Comparison of ENCODE assay signal across 13 cellular contexts in the genomic region with DNA sequence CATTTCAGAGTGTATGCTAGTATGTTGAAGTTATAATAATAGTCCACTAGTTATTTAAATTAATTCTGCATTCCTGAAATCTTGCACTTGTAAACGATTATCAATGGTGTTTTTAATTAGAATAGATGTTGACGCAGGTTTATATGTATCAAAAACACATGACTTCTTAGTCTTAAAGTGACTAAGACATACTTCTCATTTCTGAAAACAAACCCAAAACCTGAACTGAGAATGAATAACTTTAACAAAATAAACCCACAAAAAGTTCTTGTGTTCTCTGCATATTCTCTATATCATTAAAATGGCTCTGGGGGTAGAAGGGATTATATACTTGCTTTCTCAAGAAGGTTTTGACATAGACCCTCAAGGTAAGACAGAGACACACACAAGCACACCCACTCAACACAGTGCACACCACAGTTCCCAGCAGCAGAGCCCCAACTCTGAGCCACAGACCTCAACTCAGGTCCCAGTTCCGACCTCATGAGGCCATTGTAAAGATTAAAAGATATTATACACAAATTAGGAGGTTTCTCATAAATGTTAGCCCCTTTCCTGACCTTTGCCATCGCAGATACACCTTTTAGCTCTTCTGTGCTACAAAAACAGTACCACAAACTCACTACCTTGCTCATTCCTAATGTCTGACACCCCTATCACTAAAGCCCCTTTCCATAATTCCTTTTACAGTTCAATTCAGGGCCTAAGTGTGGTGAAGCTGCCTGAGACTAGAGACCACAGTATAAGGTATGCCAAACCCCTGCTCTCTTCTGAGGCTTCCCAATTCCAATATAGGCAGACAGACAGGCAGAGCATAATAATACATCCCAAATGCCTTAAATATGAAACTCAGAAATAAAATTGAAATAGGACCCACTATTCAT.
DNase-seq lines count a peak whose midpoint lies in the region; ATAC-seq and TF ChIP-seq lines count a peak whose summit lies in the region.
"Had no signal": no experiment of that assay in that cellular context is flagged by ENCODE, and none has a peak within 500 bp of the region (broad histone marks: within the 10 kb centered on the region; RNA-seq: fewer than 3 reads in every experiment).

No MANE protein-coding gene starts in this region.

- no peaks in the 10 kb centered on the region for H4K20me1 ChIP-seq in Loucy (ENCODE audit: insufficient read depth, low read length, poor library complexity, severe bottlenecking)

- H3K9me2 ChIP-seq in Loucy (replicated peaks; ENCODE audit: low read depth, low read length) = no peaks in the 10 kb centered on the region

- H3K27ac Mint-ChIP-seq in nephron progenitor cell = peak overlapping the region; percentile 10
- H3K27ac Mint-ChIP-seq: activated CD4-positive, alpha-beta T cell treated with anti-CD3 and anti-CD28 coated beads, Interleukin-2, amount 10 ng/mL, durations not matched to agents 24 days and 14 days had no signal

- 84% methylated on average over 4 of the region's 4 CpGs for WGBS in suprapubic skin

- H3K27me3 ChIP-seq in Loucy (ENCODE audit: insufficient read depth, low read length, poor library complexity, severe bottlenecking) (no peaks in the 10 kb centered on the region), suprapubic skin (no peaks in the 10 kb centered on the region)
- H3K27me3 ChIP-seq: hepatocyte, upper lobe of right lung had no signal

- H3K79me2 ChIP-seq in Loucy (ENCODE audit: insufficient read depth, low read length) = no peaks in the 10 kb centered on the region

- peak; percentile 72 for ATAC-seq in GM18907 (IDR thresholded peaks at IDR 0.05; ENCODE audit: unreplicated experiment)
- peak; percentile 52 for ATAC-seq in GM21717 (IDR thresholded peaks at IDR 0.05; ENCODE audit: unreplicated experiment)
- ATAC-seq: lower lobe of right lung, upper lobe of right lung had no signal

- DNase-seq in nephron progenitor cell (no peak), NCI-H526 treated with DMSO at 0.1 percent for 48 hours (lab: John Stamatoyannopoulos, UW) (no peak), suprapubic skin (ENCODE audit: low spot score in 2 of 2) (no peak)
- DNase-seq in stimulated activated CD4-positive, alpha-beta T cell treated with anti-CD3 and anti-CD28 coated beads, Interleukin-4, amount 100 ng/mL, for 24 hours = no peak
- DNase-seq: activated CD4-positive, alpha-beta T cell treated with anti-CD3 and anti-CD28 coated beads, Interleukin-2, amount 10 ng/mL, durations not matched to agents 24 days and 14 days; lower lobe of right lung; NCI-H526; stimulated activated CD4-positive, alpha-beta T cell treated with anti-CD3 and anti-CD28 coated beads, Interleukin-4, amount 100 ng/mL, for 4 hours; upper lobe of right lung had no signal

- H3K36me3 ChIP-seq in Loucy (ENCODE audit: insufficient read depth, low read length) (no peaks in the 10 kb centered on the region), suprapubic skin (no peaks in the 10 kb centered on the region)
- H3K36me3 ChIP-seq: lower lobe of right lung, upper lobe of right lung had no signal

- H3K4me1 ChIP-seq in Loucy (ENCODE audit: insufficient read depth, low read length, poor library complexity, severe bottlenecking) (peaks cover 12% of the 10 kb centered on the region), suprapubic skin (no peaks in the 10 kb centered on the region)
- H3K4me1 ChIP-seq: lower lobe of right lung, upper lobe of right lung had no signal

- H3K4me3 Mint-ChIP-seq in nephron progenitor cell = no peak overlapping the region
- H3K4me3 Mint-ChIP-seq: activated CD4-positive, alpha-beta T cell treated with anti-CD3 and anti-CD28 coated beads, Interleukin-2, amount 10 ng/mL, durations not matched to agents 24 days and 14 days had no signal

- H3K9me3 ChIP-seq in Loucy (ENCODE audit: insufficient read depth, low read depth, low read length) (no peaks in the 10 kb centered on the region), suprapubic skin (no peaks in the 10 kb centered on the region)
- H3K9me3 ChIP-seq: lower lobe of right lung, upper lobe of right lung had no signal

- H3K27me3 Mint-ChIP-seq in nephron progenitor cell (ENCODE audit: low read depth, poor library complexity) = no peaks in the 10 kb centered on the region
- H3K27me3 Mint-ChIP-seq: activated CD4-positive, alpha-beta T cell treated with anti-CD3 and anti-CD28 coated beads, Interleukin-2, amount 10 ng/mL, durations not matched to agents 24 days and 14 days had no signal

- H3K4me1 Mint-ChIP-seq in nephron progenitor cell = no peaks in the 10 kb centered on the region

- no peaks in the 10 kb centered on the region for H3K9me3 Mint-ChIP-seq in nephron progenitor cell

- H3K4me2 ChIP-seq in Loucy (ENCODE audit: low read depth, low read length, poor library complexity, severe bottlenecking) = peak overlapping the region; percentile 33
- H3K4me2 ChIP-seq: hepatocyte had no signal

- TF ChIP-seq CTCF in Loucy (conservative IDR thresholded peaks at IDR 0.05; ENCODE audit: low read length) (no peak), nephron progenitor cell (IDR thresholded peaks at IDR 0.05) (no peak), suprapubic skin (IDR thresholded peaks at IDR 0.05) (no peak)

- H3K4me3 ChIP-seq in Loucy (ENCODE audit: low read length, poor library complexity, severe bottlenecking) = no peak overlapping the region
- H3K4me3 ChIP-seq in suprapubic skin = no peak overlapping the region
- H3K4me3 ChIP-seq: hepatocyte, lower lobe of right lung, upper lobe of right lung had no signal

- H3F3A ChIP-seq in Loucy (ENCODE audit: low read depth) = no peaks in the 10 kb centered on the region

- H3K9ac ChIP-seq in Loucy (ENCODE audit: low read depth, low read length, poor library complexity, severe bottlenecking) = no peak overlapping the region

- no peak overlapping the region for H2AFZ ChIP-seq in Loucy (ENCODE audit: low read length)
- H2AFZ ChIP-seq: hepatocyte had no signal

- H3K27ac ChIP-seq in suprapubic skin = no peak overlapping the region
- H3K27ac ChIP-seq: hepatocyte, lower lobe of right lung, upper lobe of right lung had no signal

- no peak for TF ChIP-seq EP300 in suprapubic skin (IDR thresholded peaks at IDR 0.05)

- TF ChIP-seq POLR2A in suprapubic skin (IDR thresholded peaks at IDR 0.05) = no peak

- H3K36me3 Mint-ChIP-seq in nephron progenitor cell (ENCODE audit: low read depth) = peaks cover 5% of the 10 kb centered on the region
